1 cellular context compared by ENCODE assay signal in the genomic region with DNA sequence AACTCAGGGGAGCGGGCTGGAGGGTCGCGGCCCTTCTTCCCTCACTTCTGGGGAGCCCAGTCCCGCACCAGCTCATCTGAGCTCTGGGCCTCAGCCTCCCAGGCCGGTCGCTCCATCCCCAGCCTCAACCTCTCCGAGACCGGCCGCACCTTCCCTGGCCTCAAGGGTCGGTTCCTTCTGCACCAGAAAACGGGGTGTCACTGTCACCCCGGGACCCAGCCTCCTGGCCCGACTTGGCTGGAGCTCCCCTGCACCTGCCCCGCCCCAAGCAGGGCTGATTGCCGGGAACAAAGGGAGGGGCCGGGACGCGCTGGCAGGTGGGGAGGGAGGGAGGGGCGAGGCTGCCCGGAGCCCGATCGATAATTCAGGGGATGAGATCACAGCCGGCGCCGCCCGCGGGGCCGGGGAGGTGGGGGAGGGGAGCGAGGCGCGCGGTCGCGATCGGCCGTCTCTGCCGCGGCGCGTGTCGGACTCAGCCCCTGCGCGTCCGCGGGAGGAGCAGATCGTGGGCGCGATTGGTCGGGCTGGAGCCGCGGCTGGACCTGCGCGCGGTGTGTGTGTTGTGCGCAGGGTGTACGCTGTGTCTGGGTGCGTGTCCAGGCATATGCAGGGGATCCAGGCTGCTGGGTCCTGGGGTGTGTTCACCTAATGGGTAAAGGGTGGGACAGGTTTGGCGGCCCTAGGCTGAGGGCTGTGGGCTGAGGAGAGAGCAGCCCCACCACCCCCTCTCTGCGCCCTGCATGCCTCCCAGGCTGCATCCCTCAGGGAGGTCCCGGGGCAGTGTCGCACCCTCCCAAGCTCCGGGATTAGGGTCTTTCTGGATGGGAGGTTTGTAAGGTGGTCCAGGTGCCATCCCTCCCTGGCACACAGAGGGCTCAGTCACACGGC.
A peak's percentile ranks its signal among the peaks of the same experiment; 100 is the strongest.
TF ChIP-seq lines count a peak whose summit lies in the region.

No MANE protein-coding gene starts in this region.

TF ChIP-seq in HepG2, 621 proteins besides CTCF, POLR2A, EP300 and RAD21 (continues in another document):
- TF ChIP-seq, protein P1, sequence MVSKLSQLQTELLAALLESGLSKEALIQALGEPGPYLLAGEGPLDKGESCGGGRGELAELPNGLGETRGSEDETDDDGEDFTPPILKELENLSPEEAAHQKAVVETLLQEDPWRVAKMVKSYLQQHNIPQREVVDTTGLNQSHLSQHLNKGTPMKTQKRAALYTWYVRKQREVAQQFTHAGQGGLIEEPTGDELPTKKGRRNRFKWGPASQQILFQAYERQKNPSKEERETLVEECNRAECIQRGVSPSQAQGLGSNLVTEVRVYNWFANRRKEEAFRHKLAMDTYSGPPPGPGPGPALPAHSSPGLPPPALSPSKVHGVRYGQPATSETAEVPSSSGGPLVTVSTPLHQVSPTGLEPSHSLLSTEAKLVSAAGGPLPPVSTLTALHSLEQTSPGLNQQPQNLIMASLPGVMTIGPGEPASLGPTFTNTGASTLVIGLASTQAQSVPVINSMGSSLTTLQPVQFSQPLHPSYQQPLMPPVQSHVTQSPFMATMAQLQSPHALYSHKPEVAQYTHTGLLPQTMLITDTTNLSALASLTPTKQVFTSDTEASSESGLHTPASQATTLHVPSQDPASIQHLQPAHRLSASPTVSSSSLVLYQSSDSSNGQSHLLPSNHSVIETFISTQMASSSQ (IDR thresholded peaks at IDR 0.05; ENCODE audit: low read depth): no peak
- TF ChIP-seq, protein P1 (CRISPR knock-in tag; IDR thresholded peaks at IDR 0.05; ENCODE audit: borderline replicate concordance): peak; percentile 66; the same call in 1 of the 2 replicates
- TF ChIP-seq ZNF720 (CRISPR knock-in tag; IDR thresholded peaks at IDR 0.05) (no peak), NFRKB (IDR thresholded peaks at IDR 0.05) (no peak), ZNF879 (CRISPR knock-in tag; IDR thresholded peaks at IDR 0.05) (no peak), ZNF317 (CRISPR knock-in tag; IDR thresholded peaks at IDR 0.05) (no peak), ZNF263 (CRISPR knock-in tag; IDR thresholded peaks at IDR 0.05) (no peak), HDAC1 (CRISPR knock-in tag; IDR thresholded peaks at IDR 0.05) (peak; percentile 59), PLRG1 (conservative IDR thresholded peaks at IDR 0.05) (no peak), ZNF589 (CRISPR knock-in tag; conservative IDR thresholded peaks at IDR 0.05) (0 out of 2 replicates have a peak, but pooled peaks have one; percentile 51), ZNF33A (CRISPR knock-in tag; IDR thresholded peaks at IDR 0.05; ENCODE audit: borderline replicate concordance) (no peak), KLF13 (CRISPR knock-in tag; IDR thresholded peaks at IDR 0.05) (no peak), HMG20B (CRISPR knock-in tag; conservative IDR thresholded peaks at IDR 0.05) (no peak; the same call in 1 of the 2 replicates), U2AF1 (optimal IDR thresholded peaks at IDR 0.05; ENCODE audit: low read depth, low read length) (no peak), NCOA2 (CRISPR knock-in tag; IDR thresholded peaks at IDR 0.05) (no peak; the same call in 1 of the 2 replicates), JARID2 (CRISPR knock-in tag; IDR thresholded peaks at IDR 0.05; ENCODE audit: insufficient replicate concordance) (no peak), ZMAT3 (CRISPR knock-in tag; conservative IDR thresholded peaks at IDR 0.05) (0 out of 2 replicates have a peak, but pooled peaks have one; percentile 62), ZNF616 (CRISPR knock-in tag; IDR thresholded peaks at IDR 0.05; ENCODE audit: low read depth) (no peak), ZNF891 (CRISPR knock-in tag; IDR thresholded peaks at IDR 0.05) (no peak), CEBPB (IDR thresholded peaks at IDR 0.05; ENCODE audit: borderline replicate concordance, low read depth, low read length) (no peak), ZNF333 (CRISPR knock-in tag; IDR thresholded peaks at IDR 0.05; ENCODE audit: borderline replicate concordance) (no peak), MAFG (CRISPR knock-in tag; IDR thresholded peaks at IDR 0.05) (no peak), NFE2L2 (IDR thresholded peaks at IDR 0.05; ENCODE audit: low read length) (no peak), TOPORS (CRISPR knock-in tag; IDR thresholded peaks at IDR 0.05) (0 out of 2 replicates have a peak, but pooled peaks have one; percentile 52), FOXM1 (CRISPR knock-in tag; IDR thresholded peaks at IDR 0.05) (no peak), ZZZ3 (CRISPR knock-in tag; IDR thresholded peaks at IDR 0.05; ENCODE audit: borderline replicate concordance) (no peak)
- TF ChIP-seq, protein P2, sequence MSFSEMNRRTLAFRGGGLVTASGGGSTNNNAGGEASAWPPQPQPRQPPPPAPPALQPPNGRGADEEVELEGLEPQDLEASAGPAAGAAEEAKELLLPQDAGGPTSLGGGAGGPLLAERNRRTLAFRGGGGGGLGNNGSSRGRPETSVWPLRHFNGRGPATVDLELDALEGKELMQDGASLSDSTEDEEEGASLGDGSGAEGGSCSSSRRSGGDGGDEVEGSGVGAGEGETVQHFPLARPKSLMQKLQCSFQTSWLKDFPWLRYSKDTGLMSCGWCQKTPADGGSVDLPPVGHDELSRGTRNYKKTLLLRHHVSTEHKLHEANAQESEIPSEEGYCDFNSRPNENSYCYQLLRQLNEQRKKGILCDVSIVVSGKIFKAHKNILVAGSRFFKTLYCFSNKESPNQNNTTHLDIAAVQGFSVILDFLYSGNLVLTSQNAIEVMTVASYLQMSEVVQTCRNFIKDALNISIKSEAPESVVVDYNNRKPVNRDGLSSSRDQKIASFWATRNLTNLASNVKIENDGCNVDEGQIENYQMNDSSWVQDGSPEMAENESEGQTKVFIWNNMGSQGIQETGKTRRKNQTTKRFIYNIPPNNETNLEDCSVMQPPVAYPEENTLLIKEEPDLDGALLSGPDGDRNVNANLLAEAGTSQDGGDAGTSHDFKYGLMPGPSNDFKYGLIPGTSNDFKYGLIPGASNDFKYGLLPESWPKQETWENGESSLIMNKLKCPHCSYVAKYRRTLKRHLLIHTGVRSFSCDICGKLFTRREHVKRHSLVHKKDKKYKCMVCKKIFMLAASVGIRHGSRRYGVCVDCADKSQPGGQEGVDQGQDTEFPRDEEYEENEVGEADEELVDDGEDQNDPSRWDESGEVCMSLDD (CRISPR knock-in tag; IDR thresholded peaks at IDR 0.05; ENCODE audit: borderline replicate concordance): peak; percentile 98
- TF ChIP-seq, protein P3, sequence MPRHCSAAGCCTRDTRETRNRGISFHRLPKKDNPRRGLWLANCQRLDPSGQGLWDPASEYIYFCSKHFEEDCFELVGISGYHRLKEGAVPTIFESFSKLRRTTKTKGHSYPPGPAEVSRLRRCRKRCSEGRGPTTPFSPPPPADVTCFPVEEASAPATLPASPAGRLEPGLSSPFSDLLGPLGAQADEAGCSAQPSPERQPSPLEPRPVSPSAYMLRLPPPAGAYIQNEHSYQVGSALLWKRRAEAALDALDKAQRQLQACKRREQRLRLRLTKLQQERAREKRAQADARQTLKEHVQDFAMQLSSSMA (CRISPR knock-in tag; IDR thresholded peaks at IDR 0.05): no peak
- TF ChIP-seq, protein P4, sequence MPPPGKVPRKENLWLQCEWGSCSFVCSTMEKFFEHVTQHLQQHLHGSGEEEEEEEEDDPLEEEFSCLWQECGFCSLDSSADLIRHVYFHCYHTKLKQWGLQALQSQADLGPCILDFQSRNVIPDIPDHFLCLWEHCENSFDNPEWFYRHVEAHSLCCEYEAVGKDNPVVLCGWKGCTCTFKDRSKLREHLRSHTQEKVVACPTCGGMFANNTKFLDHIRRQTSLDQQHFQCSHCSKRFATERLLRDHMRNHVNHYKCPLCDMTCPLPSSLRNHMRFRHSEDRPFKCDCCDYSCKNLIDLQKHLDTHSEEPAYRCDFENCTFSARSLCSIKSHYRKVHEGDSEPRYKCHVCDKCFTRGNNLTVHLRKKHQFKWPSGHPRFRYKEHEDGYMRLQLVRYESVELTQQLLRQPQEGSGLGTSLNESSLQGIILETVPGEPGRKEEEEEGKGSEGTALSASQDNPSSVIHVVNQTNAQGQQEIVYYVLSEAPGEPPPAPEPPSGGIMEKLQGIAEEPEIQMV (CRISPR knock-in tag; IDR thresholded peaks at IDR 0.05; ENCODE audit: low read depth): 0 out of 2 replicates have a peak, but pooled peaks have one; percentile 62
- TF ChIP-seq, protein P5, sequence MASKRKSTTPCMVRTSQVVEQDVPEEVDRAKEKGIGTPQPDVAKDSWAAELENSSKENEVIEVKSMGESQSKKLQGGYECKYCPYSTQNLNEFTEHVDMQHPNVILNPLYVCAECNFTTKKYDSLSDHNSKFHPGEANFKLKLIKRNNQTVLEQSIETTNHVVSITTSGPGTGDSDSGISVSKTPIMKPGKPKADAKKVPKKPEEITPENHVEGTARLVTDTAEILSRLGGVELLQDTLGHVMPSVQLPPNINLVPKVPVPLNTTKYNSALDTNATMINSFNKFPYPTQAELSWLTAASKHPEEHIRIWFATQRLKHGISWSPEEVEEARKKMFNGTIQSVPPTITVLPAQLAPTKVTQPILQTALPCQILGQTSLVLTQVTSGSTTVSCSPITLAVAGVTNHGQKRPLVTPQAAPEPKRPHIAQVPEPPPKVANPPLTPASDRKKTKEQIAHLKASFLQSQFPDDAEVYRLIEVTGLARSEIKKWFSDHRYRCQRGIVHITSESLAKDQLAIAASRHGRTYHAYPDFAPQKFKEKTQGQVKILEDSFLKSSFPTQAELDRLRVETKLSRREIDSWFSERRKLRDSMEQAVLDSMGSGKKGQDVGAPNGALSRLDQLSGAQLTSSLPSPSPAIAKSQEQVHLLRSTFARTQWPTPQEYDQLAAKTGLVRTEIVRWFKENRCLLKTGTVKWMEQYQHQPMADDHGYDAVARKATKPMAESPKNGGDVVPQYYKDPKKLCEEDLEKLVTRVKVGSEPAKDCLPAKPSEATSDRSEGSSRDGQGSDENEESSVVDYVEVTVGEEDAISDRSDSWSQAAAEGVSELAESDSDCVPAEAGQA (IDR thresholded peaks at IDR 0.05; ENCODE audit: low read depth): no peak
- TF ChIP-seq, protein P5 (CRISPR knock-in tag; IDR thresholded peaks at IDR 0.05; ENCODE audit: borderline replicate concordance): no peak
- TF ChIP-seq, protein P6, sequence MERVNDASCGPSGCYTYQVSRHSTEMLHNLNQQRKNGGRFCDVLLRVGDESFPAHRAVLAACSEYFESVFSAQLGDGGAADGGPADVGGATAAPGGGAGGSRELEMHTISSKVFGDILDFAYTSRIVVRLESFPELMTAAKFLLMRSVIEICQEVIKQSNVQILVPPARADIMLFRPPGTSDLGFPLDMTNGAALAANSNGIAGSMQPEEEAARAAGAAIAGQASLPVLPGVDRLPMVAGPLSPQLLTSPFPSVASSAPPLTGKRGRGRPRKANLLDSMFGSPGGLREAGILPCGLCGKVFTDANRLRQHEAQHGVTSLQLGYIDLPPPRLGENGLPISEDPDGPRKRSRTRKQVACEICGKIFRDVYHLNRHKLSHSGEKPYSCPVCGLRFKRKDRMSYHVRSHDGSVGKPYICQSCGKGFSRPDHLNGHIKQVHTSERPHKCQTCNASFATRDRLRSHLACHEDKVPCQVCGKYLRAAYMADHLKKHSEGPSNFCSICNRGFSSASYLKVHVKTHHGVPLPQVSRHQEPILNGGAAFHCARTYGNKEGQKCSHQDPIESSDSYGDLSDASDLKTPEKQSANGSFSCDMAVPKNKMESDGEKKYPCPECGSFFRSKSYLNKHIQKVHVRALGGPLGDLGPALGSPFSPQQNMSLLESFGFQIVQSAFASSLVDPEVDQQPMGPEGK (CRISPR knock-in tag; IDR thresholded peaks at IDR 0.05): peak; percentile 93
- TF ChIP-seq, protein P7, sequence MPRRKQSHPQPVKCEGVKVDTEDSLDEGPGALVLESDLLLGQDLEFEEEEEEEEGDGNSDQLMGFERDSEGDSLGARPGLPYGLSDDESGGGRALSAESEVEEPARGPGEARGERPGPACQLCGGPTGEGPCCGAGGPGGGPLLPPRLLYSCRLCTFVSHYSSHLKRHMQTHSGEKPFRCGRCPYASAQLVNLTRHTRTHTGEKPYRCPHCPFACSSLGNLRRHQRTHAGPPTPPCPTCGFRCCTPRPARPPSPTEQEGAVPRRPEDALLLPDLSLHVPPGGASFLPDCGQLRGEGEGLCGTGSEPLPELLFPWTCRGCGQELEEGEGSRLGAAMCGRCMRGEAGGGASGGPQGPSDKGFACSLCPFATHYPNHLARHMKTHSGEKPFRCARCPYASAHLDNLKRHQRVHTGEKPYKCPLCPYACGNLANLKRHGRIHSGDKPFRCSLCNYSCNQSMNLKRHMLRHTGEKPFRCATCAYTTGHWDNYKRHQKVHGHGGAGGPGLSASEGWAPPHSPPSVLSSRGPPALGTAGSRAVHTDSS (CRISPR knock-in tag; conservative IDR thresholded peaks at IDR 0.05): 0 out of 2 replicates have a peak, but pooled peaks have one; percentile 71
- TF ChIP-seq, protein P8, sequence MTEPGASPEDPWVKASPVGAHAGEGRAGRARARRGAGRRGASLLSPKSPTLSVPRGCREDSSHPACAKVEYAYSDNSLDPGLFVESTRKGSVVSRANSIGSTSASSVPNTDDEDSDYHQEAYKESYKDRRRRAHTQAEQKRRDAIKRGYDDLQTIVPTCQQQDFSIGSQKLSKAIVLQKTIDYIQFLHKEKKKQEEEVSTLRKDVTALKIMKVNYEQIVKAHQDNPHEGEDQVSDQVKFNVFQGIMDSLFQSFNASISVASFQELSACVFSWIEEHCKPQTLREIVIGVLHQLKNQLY (CRISPR knock-in tag; IDR thresholded peaks at IDR 0.05): 0 out of 2 replicates have a peak, but pooled peaks have one; percentile 24
- TF ChIP-seq, protein P9, sequence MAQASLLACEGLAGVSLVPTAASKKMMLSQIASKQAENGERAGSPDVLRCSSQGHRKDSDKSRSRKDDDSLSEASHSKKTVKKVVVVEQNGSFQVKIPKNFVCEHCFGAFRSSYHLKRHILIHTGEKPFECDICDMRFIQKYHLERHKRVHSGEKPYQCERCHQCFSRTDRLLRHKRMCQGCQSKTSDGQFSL (CRISPR knock-in tag; IDR thresholded peaks at IDR 0.05): no peak
